ENCODE assay signal across 13 cellular contexts in the genomic region with DNA sequence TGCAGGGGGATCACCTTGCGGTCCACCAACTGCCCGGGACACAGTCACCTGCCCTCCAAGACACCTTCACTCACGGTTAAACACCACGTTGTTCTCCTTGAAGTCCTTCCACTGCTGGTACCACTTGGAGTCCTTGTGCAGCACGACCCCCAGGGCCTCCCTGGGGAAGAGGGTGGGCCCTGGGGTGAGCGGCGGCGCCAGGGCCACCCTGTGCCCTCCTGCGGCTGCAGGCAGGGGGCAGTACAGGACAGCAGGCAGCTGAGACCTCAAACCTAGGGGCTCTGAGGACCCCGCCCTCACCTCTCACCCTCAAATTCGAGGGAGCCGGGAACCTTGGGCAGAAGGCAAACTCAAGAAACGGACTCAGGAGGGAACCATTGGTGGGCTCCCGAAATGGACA. TPM values are rescaled to one million over a fixed set of nuclear protein-coding genes. Genes with fewer than 3 reads are reported as not detected.
DNase-seq lines count a peak whose midpoint lies in the region; ATAC-seq, FAIRE-seq and TF ChIP-seq lines count a peak whose summit lies in the region.
"Had no signal": no experiment of that assay in that cellular context is flagged by ENCODE, and none has a peak within 500 bp of the region (broad histone marks: within the 10 kb centered on the region; RNA-seq: fewer than 3 reads in every experiment).

No MANE protein-coding gene starts in this region.

- 0 out of 2 replicates have a peak, but pooled peaks cover 3% of the 10 kb centered on the region for H4K20me1 ChIP-seq in OCI-LY3 (ENCODE audit: insufficient read depth, low read length)

- H3K27ac ChIP-seq in OCI-LY3 (ENCODE audit: low read length): no peak overlapping the region

- no peak for ATAC-seq in stimulated activated naive CD8-positive, alpha-beta T cell treated with anti-CD3 and anti-CD28 coated beads, Interleukin-15, Interleukin-2, amounts not matched to agents 100 U/mL and 50 U/mL, for 24 hours
- no peak for ATAC-seq in HG02678 (IDR thresholded peaks at IDR 0.05; ENCODE audit: unreplicated experiment)
- ATAC-seq: Right ventricle myocardium inferior had no signal

- no peak overlapping the region for H2AFZ ChIP-seq in OCI-LY3 (ENCODE audit: low read depth, low read length)

- FAIRE-seq in D721Med (lab: Jason Lieb, UNC): no peak

- no peaks in the 10 kb centered on the region for H3K9me3 ChIP-seq in OCI-LY3 (ENCODE audit: insufficient read depth, low read length)

- H3K27me3 ChIP-seq in OCI-LY3 (ENCODE audit: low read depth, low read length) (no peaks in the 10 kb centered on the region), kidney epithelial cell (ENCODE audit: control insufficient read depth, insufficient read depth, low read length) (no peaks in the 10 kb centered on the region)

- peaks cover 58% of the 10 kb centered on the region for H3K36me3 ChIP-seq in OCI-LY3 (replicated peaks; ENCODE audit: low read depth, low read length)
- H3K36me3 ChIP-seq in kidney epithelial cell (ENCODE audit: control insufficient read depth, insufficient read depth, low read length): peaks cover 5% of the 10 kb centered on the region

- peak; percentile 13 for TF ChIP-seq CTCF in D721Med (IDR thresholded peaks at IDR 0.05; ENCODE audit: insufficient read depth, missing control alignments)
- TF ChIP-seq CTCF in OCI-LY3 (IDR thresholded peaks at IDR 0.05; ENCODE audit: low read depth, low read length): peak; percentile 34
- peak; percentile 32 for TF ChIP-seq CTCF in kidney epithelial cell (IDR thresholded peaks at IDR 0.05; ENCODE audit: insufficient read depth, low read length, poor library complexity, severe bottlenecking)

- H3K4me1 ChIP-seq in OCI-LY3 (ENCODE audit: low read length): no peaks in the 10 kb centered on the region

- H3K9ac ChIP-seq in OCI-LY3 (ENCODE audit: low read length): no peak overlapping the region

- no peaks in the 10 kb centered on the region; the same call in 1 of the 2 replicates for H3K79me2 ChIP-seq in OCI-LY3 (ENCODE audit: low read length)

- DNase-seq in D721Med (ENCODE audit: insufficient read length, low spot score) (no peak), kidney epithelial cell (ENCODE audit: low read depth) (no peak), C1 segment of cervical spinal cord (lab: John Stamatoyannopoulos, UW) (no peak)
- no peak for DNase-seq in stimulated activated naive CD8-positive, alpha-beta T cell treated with anti-CD3 and anti-CD28 coated beads, Interleukin-15, Interleukin-2, amounts not matched to agents 100 U/mL and 50 U/mL, for 24 hours
- DNase-seq: activated CD4-positive, alpha-beta T cell treated with anti-CD3 and anti-CD28 coated beads for 1 hour; activated naive CD4-positive, alpha-beta T cell treated with Interleukin-2 at 50 U/mL for 16 hours; dermis blood vessel endothelial cell; hippocampal formation; NCI-H2171 treated with DMSO at 0.1 percent for 48 hours had no signal

- no peak overlapping the region for H3K4me3 ChIP-seq in OCI-LY3 (ENCODE audit: low read length)
- no peak overlapping the region for H3K4me3 ChIP-seq in kidney epithelial cell (ENCODE audit: low read depth, low read length)

- H3K4me2 ChIP-seq in OCI-LY3 (ENCODE audit: low read length): no peak overlapping the region

RNA-seq across cellular contexts. Expression of gene CTXN1, which starts 7.5 kb away (rescaled TPM):
- total RNA-seq in kidney epithelial cell: 15.7 and 16.1 TPM in 2 replicates
- total RNA-seq: mononuclear cell had no signal

RNA-seq across cellular contexts. Expression of gene TIMM44, which starts 10.1 kb away (rescaled TPM):
- total RNA-seq in kidney epithelial cell: 80.5 and 83.9 TPM in 2 replicates

RNA-seq across cellular contexts. Expression of gene SNAPC2, which starts 13.3 kb away (rescaled TPM):
- 32.0 and 33.3 TPM in 2 replicates for total RNA-seq in kidney epithelial cell

RNA-seq across cellular contexts. Expression of gene TGFBR3L, which starts 18.8 kb away (rescaled TPM):
- 0.14 and 4.5 TPM in 2 replicates for total RNA-seq in kidney epithelial cell
- total RNA-seq: dermis blood vessel endothelial cell had no signal

RNA-seq across cellular contexts. Expression of gene MAP2K7, which starts 29.7 kb away (rescaled TPM):
- total RNA-seq in kidney epithelial cell: 15.0 and 19.7 TPM in 2 replicates
